Comparison of ENCODE assay signal across 1 cellular context in genomic region chr9:105883847-105884246, GRCh38.
TF ChIP-seq lines count a peak whose summit lies in the region.

No MANE protein-coding gene starts in this region.

TF ChIP-seq in K562, 482 proteins besides CTCF, POLR2A, EP300 and RAD21 (continued from another document and continues in another):
- TF ChIP-seq SFPQ (IDR thresholded peaks at IDR 0.05; ENCODE audit: low read depth, low read length) (no peak), AFF4 (CRISPR knock-in tag; IDR thresholded peaks at IDR 0.05) (no peak), ZKSCAN8 (CRISPR knock-in tag; IDR thresholded peaks at IDR 0.05) (no peak), FOSL1 (tag; conservative IDR thresholded peaks at IDR 0.05) (0 out of 2 replicates have a peak, but pooled peaks have one; percentile 25), TCF7L2 (IDR thresholded peaks at IDR 0.05; ENCODE audit: low read depth, low read length) (no peak), CHD4 (IDR thresholded peaks at IDR 0.05; ENCODE audit: insufficient read depth, insufficient replicate concordance, low read depth, low read length, poor library complexity, severe bottlenecking) (no peak), CEBPB (tag; IDR thresholded peaks at IDR 0.05) (no peak), ZBTB11 (CRISPR knock-in tag; IDR thresholded peaks at IDR 0.05) (no peak), ZBTB33 (CRISPR knock-in tag; IDR thresholded peaks at IDR 0.05) (no peak), RBM39 (optimal IDR thresholded peaks at IDR 0.05; ENCODE audit: low read depth, low read length) (no peak), POLR2AphosphoS2 (IDR thresholded peaks at IDR 0.05; ENCODE audit: low read length) (no peak), TAF1 (IDR thresholded peaks at IDR 0.05; ENCODE audit: control insufficient read depth, extremely low read depth, insufficient read depth, low read length, severe bottlenecking) (no peak), KLF13 (tag; IDR thresholded peaks at IDR 0.05; ENCODE audit: borderline replicate concordance, low read depth) (no peak), ARID1B (IDR thresholded peaks at IDR 0.05) (0 out of 2 replicates have a peak, but pooled peaks have one; percentile 16), DDX20 (tag; IDR thresholded peaks at IDR 0.05; ENCODE audit: low read depth) (no peak), CEBPZ (IDR thresholded peaks at IDR 0.05; ENCODE audit: borderline replicate concordance, low read depth, low read length) (no peak), PATZ1 (CRISPR knock-in tag; IDR thresholded peaks at IDR 0.05; ENCODE audit: borderline replicate concordance) (no peak), CTBP1 (IDR thresholded peaks at IDR 0.05; ENCODE audit: borderline replicate concordance) (peak; percentile 42; the same call in 1 of the 2 replicates), CHD7 (IDR thresholded peaks at IDR 0.05; ENCODE audit: low read depth, low read length) (no peak), ZNF695 (CRISPR knock-in tag; IDR thresholded peaks at IDR 0.05) (no peak)
